9 cellular contexts compared by ENCODE assay signal in genomic region chr1:85692730-85693314, GRCh38. TPM values are rescaled to one million over a fixed set of nuclear protein-coding genes. Genes with fewer than 3 reads are reported as not detected.
DNase-seq lines count a peak whose midpoint lies in the region; ATAC-seq and TF ChIP-seq lines count a peak whose summit lies in the region.
"Had no signal": no experiment of that assay in that cellular context is flagged by ENCODE, and none has a peak within 500 bp of the region (broad histone marks: within the 10 kb centered on the region; RNA-seq: fewer than 3 reads in every experiment).

No MANE protein-coding gene starts in this region.

- H3K79me1 ChIP-seq in IMR-90 (ENCODE audit: low read depth in 1 of 2, low read length in 2 of 2) = peaks cover 12 to 39% of the 10 kb centered on the region in 2 experiments

- H3K9me3 Mint-ChIP-seq in Calu3 (ENCODE audit: low read depth, unreplicated experiment) = no peaks in the 10 kb centered on the region

- in situ Hi-C loops in IMR-90 (cut with MboI; ENCODE audit: low sequenced_read_pairs) (loop anchor here (5.0 kb wide), 1 partner anchor 81 kb away; no protein-coding TSS in a partner anchor), brain microvascular endothelial cell (cut with HindIII; ENCODE audit: low pct_ligation_motif_present, low sequenced_read_pairs) (no loop called here), GM13976 (cut with MboI; ENCODE audit: low sequenced_read_pairs, unreplicated experiment) (no loop called here)

- 0 out of 2 replicates have a peak overlapping the region, but pooled peaks have one; percentile 57 for H2BK20ac ChIP-seq in IMR-90 (ENCODE audit: low read depth, low read length)

- no peak overlapping the region for H3K23ac ChIP-seq in IMR-90 (ENCODE audit: low read depth, low read length)

- H3K4me2 ChIP-seq in IMR-90 (ENCODE audit: low read depth, low read length) = no peak overlapping the region

- dilution Hi-C loops in IMR-90 (cut with HindIII; ENCODE audit: low sequenced_read_pairs, unreplicated experiment) = no loop called here

- no peak for DNase-seq in Calu3
- peak; percentile 78 for DNase-seq in IMR-90
- DNase-seq in brain microvascular endothelial cell = peak; percentile 13
- peak; percentile 9 for DNase-seq in midbrain (lab: John Stamatoyannopoulos, UW)
- no peak for DNase-seq in suprapubic skin (ENCODE audit: low spot score in 2 of 2)
- no peak for DNase-seq in GM13976 (ENCODE audit: low spot score)
- DNase-seq: amygdala had no signal

- intact Hi-C loops in Calu3 (cut with micrococcal nuclease; ENCODE audit: unreplicated experiment) (loop anchor here (1.0 to 5.0 kb wide), 3 partner anchors 87 to 385 kb away; partner anchors contain the start of gene CCN1), IMR-90 (cut with micrococcal nuclease) (loop anchor here (1.0 to 2.0 kb wide), 4 partner anchors 64 to 385 kb away; no protein-coding TSS in a partner anchor)

- no peak for TF ChIP-seq EP300 in suprapubic skin (IDR thresholded peaks at IDR 0.05)

- no peaks in the 10 kb centered on the region for H4K20me1 ChIP-seq in IMR-90 (ENCODE audit: insufficient read depth, low read length)

- no peaks in the 10 kb centered on the region for H3K27me3 Mint-ChIP-seq in Calu3 (ENCODE audit: unreplicated experiment)

- POLR2A ChIA-PET in IMR-90 (lab: Charles Lee; ENCODE audit: unreplicated experiment) = interaction anchor here (1.4 to 2.8 kb wide), 2 partner anchors 80 to 108 kb away, joined by 4 to 23 read pairs; no protein-coding TSS in a partner anchor

- H3K27ac Mint-ChIP-seq in Calu3 (ENCODE audit: unreplicated experiment) = peak overlapping the region; percentile 78

- H4K8ac ChIP-seq in IMR-90 (ENCODE audit: low read depth in 2 of 2, low read length in 2 of 2) = peak overlapping the region in 1 of 2 experiments; percentile 57; a peak in 2 of 4 replicates

- WGBS in IMR-90 (ENCODE audit: extremely low coverage in 2 of 2, insufficient read length in 1 of 2), 2 experiments = no CpG with 5 or more reads among the region's 1 CpG
- WGBS in suprapubic skin = 47% methylated on average over 1 of the region's 1 CpG

- no peak overlapping the region for H2AK9ac ChIP-seq in IMR-90 (replicated peaks; ENCODE audit: low read depth, low read length, poor library complexity)

- H3K9me3 ChIP-seq in IMR-90 (ENCODE audit: control insufficient read depth, insufficient read depth, low read length) = no peaks in the 10 kb centered on the region
- H3K9me3 ChIP-seq in suprapubic skin = no peaks in the 10 kb centered on the region

- H3K56ac ChIP-seq in IMR-90 (ENCODE audit: extremely low read depth, insufficient read depth, low read length) = no peak overlapping the region; the same call in 1 of the 2 replicates

- TF ChIP-seq POLR2A in IMR-90 (IDR thresholded peaks at IDR 0.05; ENCODE audit: low read depth, low read length) = no peak
- TF ChIP-seq POLR2A in suprapubic skin (IDR thresholded peaks at IDR 0.05) = no peak

- H2BK5ac ChIP-seq in IMR-90 (ENCODE audit: low read depth, low read length, poor library complexity, severe bottlenecking) = peak overlapping the region; percentile 17

- no peaks in the 10 kb centered on the region for H3K9me1 ChIP-seq in IMR-90 (ENCODE audit: insufficient read depth, low read length)

- H3K36me3 ChIP-seq in IMR-90 (ENCODE audit: control insufficient read depth, insufficient read depth, low read length) = peaks cover 6% of the 10 kb centered on the region
- peaks cover 12% of the 10 kb centered on the region for H3K36me3 ChIP-seq in brain microvascular endothelial cell (replicated peaks)
- peaks cover 12% of the 10 kb centered on the region for H3K36me3 ChIP-seq in suprapubic skin

- H2BK120ac ChIP-seq in IMR-90 (ENCODE audit: low read depth, low read length) = peak overlapping the region; percentile 40; the same call in 1 of the 2 replicates

- 0 out of 3 replicates have a peak overlapping the region, but pooled peaks have one; percentile 19 for H2BK15ac ChIP-seq in IMR-90 (ENCODE audit: low read depth, low read length)

- CTCF ChIA-PET in Calu3 (lab: Charles Lee) = interaction anchor here (0.5 to 2.6 kb wide), 23 partner anchors 9 to 1138 kb away, joined by 3 to 39 read pairs (median 4); partner anchors contain the start of genes CCN1 and ZNHIT6
- CTCF ChIA-PET in IMR-90 (lab: Yijun Ruan, JAX) = interaction anchor here (0.7 to 2.3 kb wide), 17 partner anchors 9 to 433 kb away, joined by 3 to 15 read pairs (median 4); partner anchors contain the start of gene ZNHIT6

- H3K27ac ChIP-seq in IMR-90 (ENCODE audit: insufficient read depth, low read length) (no peak overlapping the region), brain microvascular endothelial cell (peak overlapping the region; percentile 23), suprapubic skin (no peak overlapping the region)

- H2AFZ ChIP-seq in IMR-90 (replicated peaks; ENCODE audit: low read length, poor library complexity) = no peak overlapping the region

- TF ChIP-seq CTCF in Calu3 (IDR thresholded peaks at IDR 0.05; ENCODE audit: unreplicated experiment) (no peak), IMR-90 (conservative IDR thresholded peaks at IDR 0.05; ENCODE audit: low read depth, low read length) (peak; percentile 67), brain microvascular endothelial cell (IDR thresholded peaks at IDR 0.05; ENCODE audit: low read depth, low read length, missing control alignments) (peak; percentile 33), suprapubic skin (IDR thresholded peaks at IDR 0.05) (peak in 1 of 2 donors; percentile 19), GM13976 (IDR thresholded peaks at IDR 0.05; ENCODE audit: borderline replicate concordance, control extremely low read depth, extremely low read depth, insufficient read depth, missing control alignments) (no peak)

- BruUV-seq in Calu3 (replicated peaks; lab: Mats Ljungman, UMichigan) (no TSS peak), IMR-90 (replicated peaks; lab: Mats Ljungman, UMichigan) (no TSS peak)

- H3K4me1 ChIP-seq in IMR-90 (ENCODE audit: control insufficient read depth, insufficient read depth, low read length) (no peaks in the 10 kb centered on the region; the same call in 1 of the 2 replicates), suprapubic skin (no peaks in the 10 kb centered on the region)

- peak; percentile 69 for TF ChIP-seq RAD21 in IMR-90 (IDR thresholded peaks at IDR 0.05; ENCODE audit: low read length)

- ATAC-seq in IMR-90 (ENCODE audit: low read depth) (peak; percentile 74), GM21723 (IDR thresholded peaks at IDR 0.05; ENCODE audit: unreplicated experiment) (no peak), GM21447 (IDR thresholded peaks at IDR 0.05; ENCODE audit: unreplicated experiment) (no peak)

- H2AK5ac ChIP-seq in IMR-90 (ENCODE audit: low read depth, low read length) = no peak overlapping the region

- no peak overlapping the region for H4K91ac ChIP-seq in IMR-90 (ENCODE audit: insufficient read depth, low read depth, low read length)

- no peaks in the 10 kb centered on the region for H3K27me3 ChIP-seq in IMR-90 (ENCODE audit: control insufficient read depth, insufficient read depth, low read length)
- H3K27me3 ChIP-seq in brain microvascular endothelial cell (replicated peaks) = no peaks in the 10 kb centered on the region
- H3K27me3 ChIP-seq in suprapubic skin = no peaks in the 10 kb centered on the region

- H3K4ac ChIP-seq in IMR-90 (ENCODE audit: low read depth, low read length) = peak overlapping the region; percentile 41; the same call in 1 of the 2 replicates

- H3K4me1 Mint-ChIP-seq in Calu3 (ENCODE audit: low read depth, unreplicated experiment) = peaks cover 32% of the 10 kb centered on the region

- 0 out of 2 replicates have a peak overlapping the region, but pooled peaks have one; percentile 22 for H3K14ac ChIP-seq in IMR-90 (replicated peaks; ENCODE audit: low read depth, low read length)

- H3K9ac ChIP-seq in IMR-90 (ENCODE audit: low read depth, low read length) = peak overlapping the region; percentile 36; the same call in 1 of the 2 replicates

- no peak overlapping the region for H3K4me3 ChIP-seq in IMR-90 (ENCODE audit: insufficient read depth, low read depth, low read length)
- no peak overlapping the region for H3K4me3 ChIP-seq in brain microvascular endothelial cell (ENCODE audit: low read depth, low read length)
- no peak overlapping the region for H3K4me3 ChIP-seq in suprapubic skin

- H3K18ac ChIP-seq in IMR-90 (ENCODE audit: low read depth, low read length) = no peak overlapping the region; the same call in 1 of the 2 replicates

- no peak overlapping the region for H4K5ac ChIP-seq in IMR-90 (ENCODE audit: low read depth, low read length)

- no peak overlapping the region for H3K4me3 Mint-ChIP-seq in Calu3 (ENCODE audit: low read depth, unreplicated experiment)

- H3K36me3 Mint-ChIP-seq in Calu3 (ENCODE audit: insufficient read depth, unreplicated experiment) = peaks cover 30% of the 10 kb centered on the region

TF ChIP-seq in IMR-90, 13 proteins besides CTCF, POLR2A, EP300 and RAD21:
- TF ChIP-seq BHLHE40 (IDR thresholded peaks at IDR 0.05; ENCODE audit: low read depth, low read length) (no peak), MAZ (IDR thresholded peaks at IDR 0.05; ENCODE audit: borderline replicate concordance, low read depth, low read length) (no peak), CEBPB (IDR thresholded peaks at IDR 0.05; ENCODE audit: low read depth, low read length) (no peak), SMC3 (IDR thresholded peaks at IDR 0.05; ENCODE audit: low read depth, low read length) (peak; percentile 68)

RNA-seq across cellular contexts. Expression of gene ZNHIT6, which starts 15.4 kb away (rescaled TPM):
- total RNA-seq in Calu3 (2022) = 41.2 and 43.5 TPM in 2 replicates
- total RNA-seq in IMR-90 (2012; rRNA removed) = 9.0 and 17.2 TPM in 2 replicates
- polyA plus RNA-seq in IMR-90 (2012; rRNA removed) = 11.9 and 13.7 TPM in 2 replicates
- 2.3 and 2.8 TPM in 2 replicates for polyA plus RNA-seq in IMR-90 (2012; cell fraction: cytosol; rRNA removed)
- polyA plus RNA-seq in IMR-90 (2012; cell fraction: nucleus; rRNA removed; ENCODE audit: low replicate concordance) = 1.5 and 11.2 TPM in 2 replicates
- 10 to 100 TPM; 11.0 to 13.8 (median 12.5) TPM for total RNA-seq in suprapubic skin

Comparison
In these comparisons a context has a peak if more than half of its experiments do, and no peak if none do; other contexts are left out.
1. DNase-seq: peak in IMR-90 (single experiment), brain microvascular endothelial cell (single experiment) and midbrain (single experiment); none in Calu3 (single experiment), suprapubic skin (0 of 2) and GM13976 (single experiment).
2. CTCF ChIP-seq: peak in IMR-90 (single experiment) and brain microvascular endothelial cell (single experiment); none in Calu3 (single experiment) and GM13976 (single experiment).